ENCODE assay signal across 8 cellular contexts in genomic region chr9:116461632-116462031, GRCh38.
"Had no signal": no experiment of that assay in that cellular context is flagged by ENCODE, and none has a peak within 500 bp of the region (broad histone marks: within the 10 kb centered on the region; RNA-seq: fewer than 3 reads in every experiment).

No MANE protein-coding gene starts in this region.

- FAIRE-seq: HTR-8/SVneo had no signal

- DNase-seq: IMR-90, Karpas-422, Kasumi-1, KBM-7, KG1 had no signal

- H3K27ac ChIP-seq: HL-60, KMS-11 had no signal

- H3K4me2 ChIP-seq: KMS-11 had no signal

- H3K9ac ChIP-seq: KMS-11 had no signal
